Comparison of ENCODE assay signal across 8 cellular contexts in the genomic region with DNA sequence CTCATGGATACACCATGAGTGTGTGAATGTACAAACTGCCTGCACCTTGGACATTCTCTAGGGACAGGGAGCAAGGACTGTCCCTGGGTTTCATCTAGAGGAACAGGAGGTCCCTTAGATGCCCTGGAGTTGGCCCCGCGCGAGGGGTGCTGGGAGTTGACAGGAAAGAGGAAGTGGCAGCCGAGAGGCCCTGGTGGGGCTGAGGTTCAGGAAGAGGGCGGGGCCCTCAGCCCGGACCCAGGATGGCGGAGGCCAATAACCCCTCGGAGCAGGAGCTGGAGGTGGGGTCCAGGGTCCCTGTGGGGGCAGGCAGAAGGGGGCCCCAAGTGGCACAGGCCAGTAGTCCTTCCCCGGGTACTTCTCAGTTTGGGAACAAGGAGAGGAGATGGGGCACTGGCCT. TPM values are rescaled to one million over a fixed set of nuclear protein-coding genes. Genes with fewer than 3 reads are reported as not detected.
A peak's percentile ranks its signal among the peaks of the same experiment; 100 is the strongest.
DNase-seq lines count a peak whose midpoint lies in the region; ATAC-seq and TF ChIP-seq lines count a peak whose summit lies in the region.

No MANE protein-coding gene starts in this region.

- H3K27ac Mint-ChIP-seq in activated CD4-positive, alpha-beta T cell treated with anti-CD3 and anti-CD28 coated beads, Interleukin-2, amount 10 ng/mL, durations not matched to agents 24 days and 14 days = peak overlapping the region; percentile 90
- peak overlapping the region; percentile 94 to 97 for H3K27ac Mint-ChIP-seq in effector memory CD8-positive, alpha-beta T cell

- no peaks in the 10 kb centered on the region for H3K4me1 ChIP-seq in aorta (ENCODE audit: control insufficient read depth in 1 of 2, insufficient read depth in 2 of 2, low read length in 2 of 2)

- H3K9me3 ChIP-seq in aorta (ENCODE audit: control insufficient read depth, low read length) = no peaks in the 10 kb centered on the region

- peak; percentile 95 for DNase-seq in activated CD4-positive, alpha-beta T cell treated with anti-CD3 and anti-CD28 coated beads, Interleukin-2, amount 10 ng/mL, durations not matched to agents 24 days and 14 days
- peak; percentile 66 to 69 (median 68) for DNase-seq in effector memory CD8-positive, alpha-beta T cell
- peak; percentile 64 for DNase-seq in pons (ENCODE audit: low spot score)
- peak; percentile 86 to 91 for DNase-seq in aorta
- DNase-seq in A172 (ENCODE audit: low spot score) = no peak

- intact Hi-C loops in activated CD4-positive, alpha-beta T cell treated with anti-CD3 and anti-CD28 coated beads, Interleukin-2, amount 10 ng/mL, durations not matched to agents 24 days and 14 days (cut with micrococcal nuclease) = no loop called here
- intact Hi-C loops in aorta (cut with DNase I) = no loop called here

- peaks cover 6 to 14% of the 10 kb centered on the region in 2 donors for H3K36me3 ChIP-seq in aorta (ENCODE audit: control insufficient read depth in 1 of 2, insufficient read depth in 2 of 2, low read length in 1 of 2)

- no peak overlapping the region for H3K27ac ChIP-seq in aorta (ENCODE audit: low read depth in 1 of 2, low read length in 2 of 2)

- ATAC-seq in HG03432 (IDR thresholded peaks at IDR 0.05; ENCODE audit: unreplicated experiment) = peak; percentile 82
- ATAC-seq in effector memory CD8-positive, alpha-beta T cell (replicated peaks) = peak; percentile 96
- peak; percentile 46 for ATAC-seq in aorta (ENCODE audit: low FRiP score)
- ATAC-seq in GM18520 (IDR thresholded peaks at IDR 0.05; ENCODE audit: unreplicated experiment) = no peak

- H3K4me1 Mint-ChIP-seq in activated CD4-positive, alpha-beta T cell treated with anti-CD3 and anti-CD28 coated beads, Interleukin-2, amount 10 ng/mL, durations not matched to agents 24 days and 14 days = peaks cover 39% of the 10 kb centered on the region
- peaks cover 43% of the 10 kb centered on the region in 2 donors for H3K4me1 Mint-ChIP-seq in effector memory CD8-positive, alpha-beta T cell (ENCODE audit: low read depth in 2 of 2)

- peak overlapping the region; percentile 94 for H3K4me3 Mint-ChIP-seq in activated CD4-positive, alpha-beta T cell treated with anti-CD3 and anti-CD28 coated beads, Interleukin-2, amount 10 ng/mL, durations not matched to agents 24 days and 14 days
- peak overlapping the region; percentile 97 to 98 for H3K4me3 Mint-ChIP-seq in effector memory CD8-positive, alpha-beta T cell

- H3K27me3 ChIP-seq in aorta (ENCODE audit: control insufficient read depth in 1 of 2, insufficient read depth in 2 of 2, low read length in 1 of 2) = no peaks in the 10 kb centered on the region

- H3K36me3 Mint-ChIP-seq in activated CD4-positive, alpha-beta T cell treated with anti-CD3 and anti-CD28 coated beads, Interleukin-2, amount 10 ng/mL, durations not matched to agents 24 days and 14 days (ENCODE audit: low read depth) = peaks cover 34% of the 10 kb centered on the region
- H3K36me3 Mint-ChIP-seq in effector memory CD8-positive, alpha-beta T cell (ENCODE audit: insufficient read depth) = peaks cover 58% of the 10 kb centered on the region

- H3K27me3 Mint-ChIP-seq in activated CD4-positive, alpha-beta T cell treated with anti-CD3 and anti-CD28 coated beads, Interleukin-2, amount 10 ng/mL, durations not matched to agents 24 days and 14 days = no peaks in the 10 kb centered on the region
- H3K27me3 Mint-ChIP-seq in effector memory CD8-positive, alpha-beta T cell = no peaks in the 10 kb centered on the region

- H3K9me3 Mint-ChIP-seq in activated CD4-positive, alpha-beta T cell treated with anti-CD3 and anti-CD28 coated beads, Interleukin-2, amount 10 ng/mL, durations not matched to agents 24 days and 14 days = no peaks in the 10 kb centered on the region
- no peaks in the 10 kb centered on the region for H3K9me3 Mint-ChIP-seq in effector memory CD8-positive, alpha-beta T cell

- peak; percentile 87 for TF ChIP-seq POLR2A in GM19099 (IDR thresholded peaks at IDR 0.05; ENCODE audit: extremely low read depth, insufficient read length, low read depth)

- no peak overlapping the region for H3K4me3 ChIP-seq in aorta (ENCODE audit: low read length in 2 of 2)

- 56 to 59% methylated on average over 9 of the region's 9 CpGs for WGBS in aorta, 2 donors

RNA-seq across cellular contexts. Expression of a gene that starts 6.9 kb away (rescaled TPM):
- total RNA-seq in activated CD4-positive, alpha-beta T cell treated with anti-CD3 and anti-CD28 coated beads, Interleukin-2, amount 10 ng/mL, durations not matched to agents 24 days and 14 days = 172 and 180 TPM in 2 replicates
- total RNA-seq in aorta = 100 to 1,000 TPM; 106 to 112 TPM
- 10 to 100 TPM; 38.7 to 68.1 TPM for polyA plus RNA-seq in aorta
- total RNA-seq in A172 (2014; rRNA removed; shearing (Covaris generic)) = 181 and 208 TPM in 2 replicates

RNA-seq across cellular contexts. Expression of a gene that starts 20.9 kb away (rescaled TPM):
- 274 and 280 TPM in 2 replicates for total RNA-seq in activated CD4-positive, alpha-beta T cell treated with anti-CD3 and anti-CD28 coated beads, Interleukin-2, amount 10 ng/mL, durations not matched to agents 24 days and 14 days
- total RNA-seq in aorta = 10 to 100 TPM; 45.0 to 49.5 TPM
- 10 to 100 TPM; 28.5 to 98.7 TPM for polyA plus RNA-seq in aorta
- 312 and 320 TPM in 2 replicates for total RNA-seq in A172 (2014; rRNA removed; shearing (Covaris generic))

RNA-seq across cellular contexts. Expression of a gene that starts 35.1 kb away (rescaled TPM):
- 0.78 and 1.1 TPM in 2 replicates for total RNA-seq in activated CD4-positive, alpha-beta T cell treated with anti-CD3 and anti-CD28 coated beads, Interleukin-2, amount 10 ng/mL, durations not matched to agents 24 days and 14 days
- 1 to 10 TPM; 2.3 to 4.4 TPM for total RNA-seq in aorta
- polyA plus RNA-seq in aorta = not detected
- 0.29 TPM in 1 of 2 replicates, not detected in the other for total RNA-seq in A172 (2014; rRNA removed; shearing (Covaris generic))

RNA-seq across cellular contexts. Expression of a gene that starts 55.9 kb away (rescaled TPM):
- 39.9 and 40.1 TPM in 2 replicates for total RNA-seq in activated CD4-positive, alpha-beta T cell treated with anti-CD3 and anti-CD28 coated beads, Interleukin-2, amount 10 ng/mL, durations not matched to agents 24 days and 14 days
- total RNA-seq in aorta = 10 to 100 TPM; 42.3 to 53.0 TPM
- 100 to 1,000 TPM in 1 of 2 donors, 10 to 100 TPM in 1; 55.8 to 117 TPM for polyA plus RNA-seq in aorta
- 302 and 408 TPM in 2 replicates for total RNA-seq in A172 (2014; rRNA removed; shearing (Covaris generic))

RNA-seq across cellular contexts. Expression of a gene that starts 58.8 kb away (rescaled TPM):
- 206 and 209 TPM in 2 replicates for total RNA-seq in activated CD4-positive, alpha-beta T cell treated with anti-CD3 and anti-CD28 coated beads, Interleukin-2, amount 10 ng/mL, durations not matched to agents 24 days and 14 days
- total RNA-seq in aorta = 100 to 1,000 TPM; 158 to 337 TPM
- 10 to 100 TPM; 38.6 to 92.7 TPM for polyA plus RNA-seq in aorta
- total RNA-seq in A172 (2014; rRNA removed; shearing (Covaris generic)) = 72.8 and 74.8 TPM in 2 replicates
